15 cellular contexts compared by ENCODE assay signal in genomic region chr1:198683449-198683848, GRCh38. TPM values are rescaled to one million over a fixed set of nuclear protein-coding genes. Genes with fewer than 3 reads are reported as not detected.
DNase-seq lines count a peak whose midpoint lies in the region; ATAC-seq and TF ChIP-seq lines count a peak whose summit lies in the region.
"Had no signal": no experiment of that assay in that cellular context is flagged by ENCODE, and none has a peak within 500 bp of the region (broad histone marks: within the 10 kb centered on the region; RNA-seq: fewer than 3 reads in every experiment).

No MANE protein-coding gene starts in this region.

- H3K27me3 ChIP-seq in parathyroid adenoma (ENCODE audit: control insufficient read depth, insufficient read depth, low read length), result no peaks in the 10 kb centered on the region
- H3K27me3 ChIP-seq: foreskin keratinocyte, SJSA1 had no signal

- DNase-seq in activated CD4-positive, alpha-beta T cell treated with anti-CD3 and anti-CD28 coated beads for 36 hours, result no peak
- DNase-seq in activated CD4-positive, alpha-beta T cell treated with anti-CD3 and anti-CD28 coated beads for 4 hours, result no peak
- DNase-seq in NCI-H82 treated with DMSO at 0.1 percent for 48 hours (lab: John Stamatoyannopoulos, UW; ENCODE audit: unreplicated experiment) (peak; percentile 24), dermis blood vessel endothelial cell (no peak)
- DNase-seq in activated naive CD8-positive, alpha-beta T cell treated with anti-CD3 and anti-CD28 coated beads, Interleukin-2, amount 50 U/mL, for 24 hours, result no peak
- DNase-seq: activated CD4-positive, alpha-beta T cell treated with anti-CD3 and anti-CD28 coated beads for 48 hours; amygdala; foreskin keratinocyte; NCI-H1436 treated with DMSO at 0.1 percent for 48 hours; NCI-H526 treated with DMSO at 0.1 percent for 48 hours had no signal

- H3K27ac Mint-ChIP-seq in activated CD4-positive, alpha-beta T cell treated with anti-CD3 and anti-CD28 coated beads for 36 hours, result peak overlapping the region; percentile 96
- peak overlapping the region; percentile 92 for H3K27ac Mint-ChIP-seq in activated naive CD8-positive, alpha-beta T cell treated with anti-CD3 and anti-CD28 coated beads, Interleukin-2, amount 50 U/mL, for 24 hours
- H3K27ac Mint-ChIP-seq: type B pancreatic cell had no signal

- CTCF ChIA-PET in activated CD4-positive, alpha-beta T cell treated with anti-CD3 and anti-CD28 coated beads for 36 hours (lab: Charles Lee), result interaction anchor here (0.7 to 7.7 kb wide), 8 partner anchors 14 to 227 kb away, joined by 3 to 58 read pairs (median 4); no protein-coding TSS in a partner anchor

- H3K4me3 ChIP-seq in parathyroid adenoma (ENCODE audit: low read depth, low read length), result no peak overlapping the region
- H3K4me3 ChIP-seq: SJSA1 had no signal

- no peaks in the 10 kb centered on the region for H3K79me2 ChIP-seq in parathyroid adenoma

- no peak for TF ChIP-seq CTCF in parathyroid adenoma (IDR thresholded peaks at IDR 0.05)

- peaks cover 13% of the 10 kb centered on the region for H3K4me1 ChIP-seq in parathyroid adenoma
- H3K4me1 ChIP-seq: foreskin keratinocyte had no signal

- H3K4me1 Mint-ChIP-seq in activated CD4-positive, alpha-beta T cell treated with anti-CD3 and anti-CD28 coated beads for 36 hours, result peaks cover 84% of the 10 kb centered on the region
- peaks cover 88% of the 10 kb centered on the region for H3K4me1 Mint-ChIP-seq in activated naive CD8-positive, alpha-beta T cell treated with anti-CD3 and anti-CD28 coated beads, Interleukin-2, amount 50 U/mL, for 24 hours

- H3K27me3 Mint-ChIP-seq in activated CD4-positive, alpha-beta T cell treated with anti-CD3 and anti-CD28 coated beads for 36 hours, result no peaks in the 10 kb centered on the region
- no peaks in the 10 kb centered on the region for H3K27me3 Mint-ChIP-seq in activated naive CD8-positive, alpha-beta T cell treated with anti-CD3 and anti-CD28 coated beads, Interleukin-2, amount 50 U/mL, for 24 hours
- H3K27me3 Mint-ChIP-seq: type B pancreatic cell had no signal

- peak overlapping the region; percentile 61 for H3K4me3 Mint-ChIP-seq in activated CD4-positive, alpha-beta T cell treated with anti-CD3 and anti-CD28 coated beads for 36 hours
- H3K4me3 Mint-ChIP-seq in activated naive CD8-positive, alpha-beta T cell treated with anti-CD3 and anti-CD28 coated beads, Interleukin-2, amount 50 U/mL, for 24 hours, result peak overlapping the region; percentile 68
- H3K4me3 Mint-ChIP-seq: type B pancreatic cell had no signal

- H3K9ac ChIP-seq in parathyroid adenoma, result no peak overlapping the region

- H3K9me3 ChIP-seq in parathyroid adenoma (ENCODE audit: control insufficient read depth, low read length), result no peaks in the 10 kb centered on the region
- H3K9me3 ChIP-seq: SJSA1 had no signal

- H3K27ac ChIP-seq in parathyroid adenoma, result peak overlapping the region; percentile 5
- H3K27ac ChIP-seq: foreskin keratinocyte, SJSA1 had no signal

- no peaks in the 10 kb centered on the region for H3K9me3 Mint-ChIP-seq in activated CD4-positive, alpha-beta T cell treated with anti-CD3 and anti-CD28 coated beads for 36 hours (ENCODE audit: low read depth)
- H3K9me3 Mint-ChIP-seq in activated naive CD8-positive, alpha-beta T cell treated with anti-CD3 and anti-CD28 coated beads, Interleukin-2, amount 50 U/mL, for 24 hours, result no peaks in the 10 kb centered on the region
- H3K9me3 Mint-ChIP-seq: type B pancreatic cell had no signal

- H3K36me3 Mint-ChIP-seq in activated CD4-positive, alpha-beta T cell treated with anti-CD3 and anti-CD28 coated beads for 36 hours (ENCODE audit: low read depth), result peaks cover 47% of the 10 kb centered on the region
- H3K36me3 Mint-ChIP-seq in activated naive CD8-positive, alpha-beta T cell treated with anti-CD3 and anti-CD28 coated beads, Interleukin-2, amount 50 U/mL, for 24 hours (ENCODE audit: low read depth), result peaks cover 20% of the 10 kb centered on the region
- H3K36me3 Mint-ChIP-seq: type B pancreatic cell had no signal

- POLR2A ChIA-PET in activated CD4-positive, alpha-beta T cell treated with anti-CD3 and anti-CD28 coated beads for 36 hours (lab: Charles Lee), result interaction anchor here (0.7 to 0.9 kb wide), 2 partner anchors 19 to 64 kb away, joined by 3 to 4 read pairs; no protein-coding TSS in a partner anchor

- no peaks in the 10 kb centered on the region for H3K36me3 ChIP-seq in parathyroid adenoma (ENCODE audit: control insufficient read depth, insufficient read depth, low read length)
- H3K36me3 ChIP-seq: SJSA1 had no signal

- H3K4me2 ChIP-seq in parathyroid adenoma (ENCODE audit: low read length), result no peak overlapping the region

- peak overlapping the region; percentile 14 for H2AFZ ChIP-seq in parathyroid adenoma

- intact Hi-C loops in activated CD4-positive, alpha-beta T cell treated with anti-CD3 and anti-CD28 coated beads for 36 hours (cut with DNase I, micrococcal nuclease), result loop anchor here (5.0 to 10.0 kb wide), 7 partner anchors 81 to 909 kb away; partner anchors contain the start of genes NEK7 (in 2 of the 2), C1orf53 (in 1 of the 2), DENND1B (in 1 of the 2) and LHX9 (in 1 of the 2)

- ATAC-seq in activated CD4-positive, alpha-beta T cell treated with anti-CD3 and anti-CD28 coated beads for 36 hours, result no peak
- no peak for ATAC-seq in activated naive CD8-positive, alpha-beta T cell treated with anti-CD3 and anti-CD28 coated beads, Interleukin-2, amount 50 U/mL, for 24 hours
- ATAC-seq in HG02678 (IDR thresholded peaks at IDR 0.05; ENCODE audit: unreplicated experiment), result no peak
- ATAC-seq in HG03378 (IDR thresholded peaks at IDR 0.05; ENCODE audit: unreplicated experiment), result no peak
- ATAC-seq: foreskin keratinocyte had no signal

RNA-seq across cellular contexts. Expression of gene PTPRC, which starts 44.6 kb away (rescaled TPM):
- total RNA-seq in activated CD4-positive, alpha-beta T cell treated with anti-CD3 and anti-CD28 coated beads for 36 hours, result 100 to 1,000 TPM; 458 to 564 TPM
- total RNA-seq in dermis blood vessel endothelial cell, result not detected in 2 replicates
- total RNA-seq: foreskin keratinocyte, SJSA1 had no signal

Comparison
In these comparisons a context has a peak if more than half of its experiments do, and no peak if none do; other contexts are left out.
1. RNA of gene PTPRC, which starts 44.6 kb away (total RNA-seq): 458 to 564 TPM in activated CD4-positive, alpha-beta T cell treated with anti-CD3 and anti-CD28 coated beads for 36 hours; not detected in dermis blood vessel endothelial cell; every median in the first group is over 100 times any median in the second.